13 cellular contexts compared by ENCODE assay signal in the genomic region with DNA sequence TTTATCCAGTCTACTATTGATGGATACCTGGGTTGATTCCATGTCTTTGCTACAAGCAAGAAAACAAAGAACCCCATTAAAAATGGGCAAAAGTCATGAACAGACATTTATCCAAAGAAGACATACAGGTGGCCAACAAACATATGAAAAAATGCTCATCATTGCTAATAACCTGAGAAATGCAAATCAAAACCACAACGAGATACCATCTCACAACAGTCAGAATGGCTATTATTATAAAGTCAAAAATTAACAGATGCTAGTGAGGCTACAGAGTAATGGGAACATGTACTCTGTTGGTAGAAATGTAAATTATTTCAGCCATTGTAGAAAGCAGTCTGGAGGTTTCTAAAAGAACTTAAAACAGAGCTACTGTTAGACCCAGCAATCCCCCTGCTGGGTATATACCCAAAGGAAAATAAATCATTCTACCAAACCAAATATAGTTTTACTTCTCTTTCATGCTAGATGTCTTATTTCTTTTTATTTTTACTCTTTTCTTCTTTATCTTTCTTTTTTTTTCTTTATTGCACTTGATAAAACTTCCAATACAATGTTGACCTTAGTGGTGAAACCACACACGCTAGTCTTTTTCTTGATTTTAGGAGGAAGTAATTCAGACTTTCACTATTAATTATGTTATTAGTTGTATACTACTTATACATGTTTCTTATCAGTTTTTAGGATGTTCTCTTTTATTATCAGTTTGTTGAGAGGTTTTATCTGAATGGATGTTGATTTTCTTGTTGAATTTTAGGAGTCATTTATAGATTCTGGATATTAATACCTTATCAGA. TPM values are rescaled to one million over a fixed set of nuclear protein-coding genes. Genes with fewer than 3 reads are reported as not detected.
DNase-seq lines count a peak whose midpoint lies in the region; ATAC-seq lines count a peak whose summit lies in the region.
"Had no signal": no experiment of that assay in that cellular context is flagged by ENCODE, and none has a peak within 500 bp of the region (broad histone marks: within the 10 kb centered on the region; RNA-seq: fewer than 3 reads in every experiment).

No MANE protein-coding gene starts in this region.

- no peak for DNase-seq in activated CD4-positive, CD25-positive, alpha-beta regulatory T cell treated with anti-CD3 and anti-CD28 coated beads, Interleukin-2, amount 50 U/mL, for 72 hours
- no peak for DNase-seq in naive thymus-derived CD4-positive, alpha-beta T cell
- no peak for DNase-seq in HK-2 (ENCODE audit: unreplicated experiment)
- no peak for DNase-seq in stimulated activated naive CD4-positive, alpha-beta T cell (lab: John Stamatoyannopoulos, UW)
- DNase-seq: NCI-H1694 had no signal

- H3K27me3 Mint-ChIP-seq in naive thymus-derived CD4-positive, alpha-beta T cell: no peaks in the 10 kb centered on the region

- H3K27me3 ChIP-seq in naive thymus-derived CD4-positive, alpha-beta T cell (ENCODE audit: control insufficient read depth in 2 of 2, insufficient read depth in 2 of 2, low read length in 2 of 2): no peaks in the 10 kb centered on the region

- H3K9me3 ChIP-seq in naive thymus-derived CD4-positive, alpha-beta T cell (ENCODE audit: control insufficient read depth in 2 of 3, low read length in 3 of 3): no peaks in the 10 kb centered on the region

- peak overlapping the region in 1 of 10 donors; percentile 42 for H3K4me3 Mint-ChIP-seq in naive thymus-derived CD4-positive, alpha-beta T cell

- peak; percentile 51 to 73 for ATAC-seq in activated CD4-positive, CD25-positive, alpha-beta regulatory T cell treated with anti-CD3 and anti-CD28 coated beads, Interleukin-2, amount 50 U/mL, for 24 hours
- ATAC-seq in GM21717 (IDR thresholded peaks at IDR 0.05; ENCODE audit: unreplicated experiment): peak; percentile 51
- peak; percentile 64 for ATAC-seq in HG03280 (IDR thresholded peaks at IDR 0.05; ENCODE audit: unreplicated experiment)
- ATAC-seq in naive thymus-derived CD4-positive, alpha-beta T cell: no peak
- no peak for ATAC-seq in GM21526 (IDR thresholded peaks at IDR 0.05; ENCODE audit: low FRiP score, unreplicated experiment)
- ATAC-seq: esophagus mucosa had no signal

- H3K4me1 Mint-ChIP-seq in naive thymus-derived CD4-positive, alpha-beta T cell: peaks cover 11 to 53% (median 41%) of the 10 kb centered on the region in 7 donors

- H3K9me3 Mint-ChIP-seq in naive thymus-derived CD4-positive, alpha-beta T cell: no peaks in the 10 kb centered on the region

- H3K4me1 ChIP-seq in naive thymus-derived CD4-positive, alpha-beta T cell (ENCODE audit: control insufficient read depth in 2 of 2, insufficient read depth in 2 of 2, low read length in 2 of 2): peaks cover 5 to 22% of the 10 kb centered on the region in 2 donors

- intact Hi-C loops in naive thymus-derived CD4-positive, alpha-beta T cell (cut with micrococcal nuclease): loop anchor here in 1 of 2 donors (2.0 kb wide), 1 partner anchor 13 kb away; no protein-coding TSS in a partner anchor

- peaks cover 19 to 49% (median 38%) of the 10 kb centered on the region in 3 experiments for H3K36me3 ChIP-seq in naive thymus-derived CD4-positive, alpha-beta T cell (ENCODE audit: control insufficient read depth in 2 of 3, insufficient read depth in 3 of 3, low read length in 3 of 3)

- H3K36me3 Mint-ChIP-seq in naive thymus-derived CD4-positive, alpha-beta T cell: peaks cover 12 to 54% (median 43%) of the 10 kb centered on the region in 5 donors

- POLR2A ChIA-PET in naive thymus-derived CD4-positive, alpha-beta T cell (lab: Charles Lee): interaction anchor here (0.6 to 2.1 kb wide), 3 partner anchors 14 to 1527 kb away, joined by 3 to 7 read pairs (median 3); a partner anchor contains a TSS

- H3K27ac ChIP-seq in naive thymus-derived CD4-positive, alpha-beta T cell (ENCODE audit: low read depth, low read length): no peak overlapping the region
- H3K27ac ChIP-seq: 22Rv1 had no signal

- CTCF ChIA-PET in naive thymus-derived CD4-positive, alpha-beta T cell (lab: Charles Lee): no interaction called here

- peak overlapping the region in 7 of 9 donors; percentile 9 to 82 (median 61) for H3K27ac Mint-ChIP-seq in naive thymus-derived CD4-positive, alpha-beta T cell

- H3K4me3 ChIP-seq in naive thymus-derived CD4-positive, alpha-beta T cell (ENCODE audit: low read length): no peak overlapping the region

RNA-seq across cellular contexts. Expression of a gene that starts 14.3 kb away (rescaled TPM):
- total RNA-seq in naive thymus-derived CD4-positive, alpha-beta T cell: 100 to 1,000 TPM; 229 to 340 (median 258) TPM
- 100 to 1,000 TPM; 121 to 184 TPM for polyA plus RNA-seq in naive thymus-derived CD4-positive, alpha-beta T cell

RNA-seq across cellular contexts. Expression of a gene that starts 19.1 kb away (rescaled TPM):
- total RNA-seq in naive thymus-derived CD4-positive, alpha-beta T cell: 10 to 100 TPM; 16.9 to 36.8 (median 26.2) TPM
- 10 to 100 TPM; 10.3 to 10.5 TPM for polyA plus RNA-seq in naive thymus-derived CD4-positive, alpha-beta T cell

RNA-seq across cellular contexts. Expression of a gene that starts 32.3 kb away (rescaled TPM):
- total RNA-seq in naive thymus-derived CD4-positive, alpha-beta T cell: 1 to 10 TPM in 1 of 5 experiments, under 1 TPM in 4; 0.19 to 1.4 (median 0.71) TPM
- polyA plus RNA-seq in naive thymus-derived CD4-positive, alpha-beta T cell: under 1 TPM in 1 of 2 donors, not detected in 1; 0.11 TPM
- total RNA-seq: bronchial epithelial cell, esophagus mucosa had no signal
- polyA plus RNA-seq: neural cell had no signal

RNA-seq across cellular contexts. Expression of a gene that starts 50.1 kb away (rescaled TPM):
- 1 to 10 TPM; 1.0 to 2.8 (median 2.4) TPM for total RNA-seq in naive thymus-derived CD4-positive, alpha-beta T cell
- under 1 TPM; 0.25 to 0.33 TPM for polyA plus RNA-seq in naive thymus-derived CD4-positive, alpha-beta T cell
- total RNA-seq: bronchial epithelial cell, esophagus mucosa had no signal
- polyA plus RNA-seq: neural cell had no signal

Comparison
In these comparisons a context has a peak if more than half of its experiments do, and no peak if none do; other contexts are left out.
1. ATAC-seq: peak in activated CD4-positive, CD25-positive, alpha-beta regulatory T cell treated with anti-CD3 and anti-CD28 coated beads, Interleukin-2, amount 50 U/mL, for 24 hours (2 of 2), GM21717 (single experiment) and HG03280 (single experiment); none in naive thymus-derived CD4-positive, alpha-beta T cell (single experiment) and GM21526 (single experiment).